ENCODE assay signal across 15 cellular contexts in the genomic region with DNA sequence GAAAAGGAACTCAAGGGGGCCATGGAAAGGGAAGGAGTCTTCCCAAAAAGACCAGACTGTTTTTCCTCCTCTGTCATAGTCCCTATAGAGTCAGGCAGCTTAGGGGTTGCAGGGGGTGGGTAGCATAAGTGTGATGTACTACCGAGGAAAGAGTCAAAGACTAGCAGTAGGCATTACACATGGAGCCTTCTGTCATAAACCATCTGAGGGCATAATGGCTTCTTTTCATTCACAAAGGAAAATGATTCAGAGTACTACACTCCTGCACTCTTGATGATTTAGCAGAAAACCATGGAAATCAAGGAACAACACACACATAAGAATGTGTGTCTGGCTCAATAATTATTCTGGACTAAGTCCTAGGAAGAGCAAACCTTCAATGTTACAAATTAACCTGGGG. TPM values are rescaled to one million over a fixed set of nuclear protein-coding genes. Genes with fewer than 3 reads are reported as not detected.
DNase-seq lines count a peak whose midpoint lies in the region; ATAC-seq and TF ChIP-seq lines count a peak whose summit lies in the region.
"Had no signal": no experiment of that assay in that cellular context is flagged by ENCODE, and none has a peak within 500 bp of the region (broad histone marks: within the 10 kb centered on the region; RNA-seq: fewer than 3 reads in every experiment).

No MANE protein-coding gene starts in this region.

- H3K9ac ChIP-seq in SK-N-SH = no peak overlapping the region
- H3K9ac ChIP-seq in smooth muscle cell (ENCODE audit: low read depth) = no peak overlapping the region
- H3K9ac ChIP-seq in PC-3 (ENCODE audit: low read length) = no peak overlapping the region

- ATAC-seq in SK-N-SH treated with all-trans-retinoic acid at 6 μM for 48 hours (peak; percentile 42; the same call in 2 of the 3 replicates), PC-3 (no peak)
- no peak for ATAC-seq in activated T-helper 17 cell treated with anti-CD3 and anti-CD28 coated beads, Interleukin-2, amount 50 U/mL, for 72 hours (replicated peaks)

- H3K27me3 Mint-ChIP-seq in activated T-helper 17 cell treated with anti-CD3 and anti-CD28 coated beads, Interleukin-2, amount 50 U/mL, for 72 hours = no peaks in the 10 kb centered on the region

- H3K79me2 ChIP-seq in SK-N-SH (ENCODE audit: insufficient read depth) (no peaks in the 10 kb centered on the region), smooth muscle cell (ENCODE audit: low read depth) (peaks cover 95% of the 10 kb centered on the region), PC-3 (ENCODE audit: low read length) (no peaks in the 10 kb centered on the region)

- TF ChIP-seq RAD21 in SK-N-SH (IDR thresholded peaks at IDR 0.05; ENCODE audit: low read length) = no peak

- CTCF ChIA-PET in SK-N-SH (lab: Yijun Ruan, JAX) = interaction anchor here (1.0 kb wide), 1 partner anchor 238 kb away, joined by 4 read pairs; no protein-coding TSS in a partner anchor
- CTCF ChIA-PET in PC-3 (lab: Charles Lee) = no interaction called here

- no peaks in the 10 kb centered on the region for H3K27me3 ChIP-seq in SK-N-SH (ENCODE audit: insufficient read depth)
- H3K27me3 ChIP-seq in cardiac muscle cell = no peaks in the 10 kb centered on the region
- no peaks in the 10 kb centered on the region for H3K27me3 ChIP-seq in smooth muscle cell (ENCODE audit: low read depth)
- H3K27me3 ChIP-seq in PC-3 (ENCODE audit: low read length) = no peaks in the 10 kb centered on the region
- H3K27me3 ChIP-seq: neutrophil had no signal

- H3K36me3 ChIP-seq in SK-N-SH (replicated peaks in 1 of 2; ENCODE audit: control insufficient read depth in 1 of 2, insufficient read depth in 2 of 2, low read length in 1 of 2) = peaks cover 0 to 8% of the 10 kb centered on the region in 2 experiments
- H3K36me3 ChIP-seq in cardiac muscle cell = peaks cover 22% of the 10 kb centered on the region
- peaks cover 10% of the 10 kb centered on the region for H3K36me3 ChIP-seq in smooth muscle cell (ENCODE audit: low read depth)
- H3K36me3 ChIP-seq in PC-3 (ENCODE audit: low read depth, low read length) = no peaks in the 10 kb centered on the region

- H3K36me3 Mint-ChIP-seq in activated T-helper 17 cell treated with anti-CD3 and anti-CD28 coated beads, Interleukin-2, amount 50 U/mL, for 72 hours (ENCODE audit: low read depth) = peaks cover 25% of the 10 kb centered on the region

- H3K4me2 ChIP-seq in SK-N-SH = no peak overlapping the region; the same call in 1 of the 2 replicates
- no peak overlapping the region for H3K4me2 ChIP-seq in smooth muscle cell
- H3K4me2 ChIP-seq in PC-3 (ENCODE audit: low read length) = no peak overlapping the region

- DNase-seq in SK-N-SH (no peak), cardiac muscle cell (ENCODE audit: low read depth in 1 of 2, low spot score in 1 of 2) (no peak), smooth muscle cell (lab: John Stamatoyannopoulos, UW; ENCODE audit: unreplicated experiment) (no peak), NCI-H2107 (lab: John Stamatoyannopoulos, UW) (no peak), PC-3 (no peak), AML-193 (lab: John Stamatoyannopoulos, UW) (no peak)
- DNase-seq: activated T-cell treated with anti-CD3 and anti-CD28 coated beads, Interleukin-2, amount 50 U/mL, for 1 hour; hypothalamus; OCI-M1; T-helper 1 cell had no signal

- H3F3A ChIP-seq in SK-N-SH (replicated peaks; ENCODE audit: insufficient read depth) (peaks cover 9% of the 10 kb centered on the region), smooth muscle cell (ENCODE audit: low read depth) (peaks cover 3% of the 10 kb centered on the region), PC-3 (ENCODE audit: low read length, unreplicated experiment) (no peaks in the 10 kb centered on the region)

- H2AFZ ChIP-seq in SK-N-SH (ENCODE audit: low read depth) (no peak overlapping the region), smooth muscle cell (ENCODE audit: low read depth) (no peak overlapping the region), PC-3 (ENCODE audit: low read length) (no peak overlapping the region)

- H3K9me3 ChIP-seq in SK-N-SH (no peaks in the 10 kb centered on the region), cardiac muscle cell (ENCODE audit: low read depth) (no peaks in the 10 kb centered on the region), smooth muscle cell (replicated peaks; ENCODE audit: low read depth) (no peaks in the 10 kb centered on the region), PC-3 (ENCODE audit: low read length) (no peaks in the 10 kb centered on the region)
- H3K9me3 ChIP-seq: neutrophil had no signal

- TF ChIP-seq EP300 in SK-N-SH (IDR thresholded peaks at IDR 0.05; ENCODE audit: borderline replicate concordance in 1 of 2, low read depth in 1 of 2, low read length in 1 of 2) = no peak

- no peaks in the 10 kb centered on the region for H3K9me3 Mint-ChIP-seq in activated T-helper 17 cell treated with anti-CD3 and anti-CD28 coated beads, Interleukin-2, amount 50 U/mL, for 72 hours

- H3K4me1 Mint-ChIP-seq in activated T-helper 17 cell treated with anti-CD3 and anti-CD28 coated beads, Interleukin-2, amount 50 U/mL, for 72 hours = peaks cover 23% of the 10 kb centered on the region

- H3K4me1 ChIP-seq in SK-N-SH (ENCODE audit: control insufficient read depth in 1 of 2, insufficient read depth in 2 of 2, low read depth in 1 of 2, low read length in 1 of 2) = peaks cover 0 to 14% of the 10 kb centered on the region in 2 experiments; a peak in 3 of 4 replicates
- peaks cover 10% of the 10 kb centered on the region for H3K4me1 ChIP-seq in cardiac muscle cell (ENCODE audit: low read depth)
- H3K4me1 ChIP-seq in smooth muscle cell (ENCODE audit: low read depth) = no peaks in the 10 kb centered on the region
- no peaks in the 10 kb centered on the region for H3K4me1 ChIP-seq in PC-3 (ENCODE audit: insufficient read depth, low read length)

- peak overlapping the region in 1 of 2 experiments; percentile 11; a peak in 1 of 4 replicates for H3K27ac ChIP-seq in SK-N-SH (ENCODE audit: low read depth in 2 of 2, low read length in 1 of 2)
- peak overlapping the region; percentile 54 for H3K27ac ChIP-seq in cardiac muscle cell
- peak overlapping the region; percentile 37 for H3K27ac ChIP-seq in smooth muscle cell (ENCODE audit: low read depth)
- no peak overlapping the region for H3K27ac ChIP-seq in PC-3 (ENCODE audit: low read length)
- H3K27ac ChIP-seq: neutrophil had no signal

- TF ChIP-seq CTCF in SK-N-SH (IDR thresholded peaks at IDR 0.05) (no peak), cardiac muscle cell (IDR thresholded peaks at IDR 0.05; ENCODE audit: low read depth, low read length) (no peak), smooth muscle cell (IDR thresholded peaks at IDR 0.05; ENCODE audit: borderline replicate concordance, insufficient read depth, poor library complexity, severe bottlenecking) (no peak), PC-3 (conservative IDR thresholded peaks at IDR 0.05; ENCODE audit: low read depth, low read length) (no peak)

- H3K4me3 ChIP-seq in SK-N-SH (ENCODE audit: low read depth in 2 of 2, low read length in 1 of 2) (no peak overlapping the region), cardiac muscle cell (no peak overlapping the region), smooth muscle cell (no peak overlapping the region), PC-3 (ENCODE audit: low read length) (no peak overlapping the region)
- H3K4me3 ChIP-seq: lung had no signal

- H3K4me3 Mint-ChIP-seq in activated T-helper 17 cell treated with anti-CD3 and anti-CD28 coated beads, Interleukin-2, amount 50 U/mL, for 72 hours = no peak overlapping the region

- intact Hi-C loops in PC-3 (cut with micrococcal nuclease) = loop anchor here (10.0 kb wide), 2 partner anchors 332 to 552 kb away; a partner anchor contains a TSS

- 0 out of 2 replicates have a peak, but pooled peaks cover 4% of the 10 kb centered on the region for H4K20me1 ChIP-seq in SK-N-SH (ENCODE audit: insufficient read depth)
- peaks cover 99% of the 10 kb centered on the region for H4K20me1 ChIP-seq in smooth muscle cell (ENCODE audit: low read depth)
- H4K20me1 ChIP-seq in PC-3 (ENCODE audit: low read length) = no peaks in the 10 kb centered on the region

- no TSS peak for BruUV-seq in PC-3 (replicated peaks; lab: Mats Ljungman, UMichigan)

- 85% methylated on average over 1 of the region's 1 CpG for WGBS in SK-N-SH (ENCODE audit: low lambda C conversion rate)
- WGBS in smooth muscle cell (ENCODE audit: low lambda C conversion rate) = 83% methylated on average over 1 of the region's 1 CpG

- peak overlapping the region; percentile 15 for H3K27ac Mint-ChIP-seq in activated T-helper 17 cell treated with anti-CD3 and anti-CD28 coated beads, Interleukin-2, amount 50 U/mL, for 72 hours

- H3K9me2 ChIP-seq in SK-N-SH (no peaks in the 10 kb centered on the region), PC-3 (replicated peaks; ENCODE audit: low read length) (no peaks in the 10 kb centered on the region)

- POLR2A ChIA-PET in SK-N-SH (lab: Yijun Ruan, JAX) (no interaction called here), PC-3 (lab: Charles Lee; ENCODE audit: unreplicated experiment) (no interaction called here)

TF ChIP-seq in SK-N-SH treated with all-trans-retinoic acid at 6 μM for 48 hours, 23 proteins besides CTCF, POLR2A, EP300 and RAD21:
- TF ChIP-seq ISL1 (CRISPR knock-in tag; IDR thresholded peaks at IDR 0.05) (peak; percentile 27; the same call in 1 of the 2 replicates), ZNF565 (CRISPR knock-in tag; conservative IDR thresholded peaks at IDR 0.05; ENCODE audit: low read depth) (no peak), TOX (CRISPR knock-in tag; IDR thresholded peaks at IDR 0.05; ENCODE audit: borderline replicate concordance) (no peak)

TF ChIP-seq in SK-N-SH, 30 proteins besides CTCF, POLR2A, EP300 and RAD21 (continues in another document):
- TF ChIP-seq YY1 (IDR thresholded peaks at IDR 0.05; ENCODE audit: low read depth) (no peak), POLR2AphosphoS5 (IDR thresholded peaks at IDR 0.05; ENCODE audit: low read depth, low read length) (no peak), RFX5 (IDR thresholded peaks at IDR 0.05; ENCODE audit: low read length) (no peak), MXI1 (IDR thresholded peaks at IDR 0.05; ENCODE audit: low read depth, low read length) (no peak)

RNA-seq across cellular contexts. Expression of a gene that starts 14.9 kb away (rescaled TPM):
- 0.05 TPM in 1 of 2 replicates, not detected in the other for polyA plus RNA-seq in SK-N-SH (2012; rRNA removed)
- polyA plus RNA-seq in SK-N-SH (2012; cell fraction: cytosol; rRNA removed) = 0.03 TPM in 2 replicates
- polyA plus RNA-seq in SK-N-SH (2012; cell fraction: nucleus; rRNA removed) = not detected in 2 replicates
- under 1 TPM; 0.16 to 0.52 TPM for total RNA-seq in activated T-helper 17 cell treated with anti-CD3 and anti-CD28 coated beads, Interleukin-2, amount 50 U/mL, for 72 hours
- 187 and 230 TPM in 2 replicates for total RNA-seq in cardiac muscle cell
- 502 and 603 TPM in 2 replicates for polyA plus RNA-seq in cardiac muscle cell
- total RNA-seq in smooth muscle cell = 2.9 and 5.4 TPM in 2 replicates
- 0.75 and 5.8 TPM in 2 replicates for polyA plus RNA-seq in smooth muscle cell
- total RNA-seq in PC-3 (2014; rRNA removed) = not detected in 2 replicates
- total RNA-seq: A172 had no signal

Comparison
In these comparisons a context has a peak if more than half of its experiments do, and no peak if none do; other contexts are left out.
1. RNA of a gene that starts 14.9 kb away (total RNA-seq): 187 to 230 TPM in cardiac muscle cell; 2.9 to 5.4 TPM in smooth muscle cell, 0.16 to 0.52 TPM in activated T-helper 17 cell treated with anti-CD3 and anti-CD28 coated beads, Interleukin-2, amount 50 U/mL, for 72 hours and not detected in PC-3; every median in the first group is over 10 times any median in the second.